In the genomic region with DNA sequence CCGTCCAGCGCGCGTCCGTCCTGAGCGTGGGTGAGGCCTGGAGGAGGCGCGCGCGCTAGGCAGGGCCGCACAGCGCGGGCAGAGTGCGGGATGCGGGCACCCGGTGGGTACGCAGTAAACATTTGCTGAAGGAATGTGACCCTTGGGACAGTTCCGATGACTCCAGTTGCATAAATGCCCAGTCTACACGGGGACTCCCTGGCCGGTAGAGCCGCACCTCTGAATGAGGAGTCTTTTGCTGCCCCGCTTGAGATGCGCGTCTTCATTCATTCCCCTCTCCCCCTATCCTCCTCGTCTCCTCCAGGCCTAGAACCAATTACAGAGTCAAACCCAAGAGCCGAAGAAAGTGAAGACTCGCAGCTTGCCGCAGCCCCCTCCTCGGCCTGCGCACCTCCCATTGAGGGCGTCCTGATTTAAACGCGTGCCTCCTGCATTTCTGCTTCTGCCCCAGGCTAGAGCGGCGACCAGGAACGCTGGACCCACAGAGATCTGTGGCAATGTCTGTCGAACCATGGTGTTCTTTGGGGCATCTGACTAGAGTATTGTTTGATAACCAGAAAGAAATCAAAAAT, we compare ENCODE assay signal across 8 cellular contexts. TPM values are rescaled to one million over a fixed set of nuclear protein-coding genes. Genes with fewer than 3 reads are reported as not detected.
DNase-seq lines count a peak whose midpoint lies in the region; ATAC-seq and TF ChIP-seq lines count a peak whose summit lies in the region.

No MANE protein-coding gene starts in this region.

- no peaks in the 10 kb centered on the region for H3K36me3 ChIP-seq in kidney epithelial cell (ENCODE audit: control insufficient read depth, insufficient read depth, low read length)

- peak overlapping the region; percentile 64 for H3K27ac ChIP-seq in substantia nigra (ENCODE audit: low read depth, low read length, poor library complexity, severe bottlenecking)

- ATAC-seq in activated T-cell treated with anti-CD3 and anti-CD28 coated beads, Interleukin-2, amount 50 U/mL, for 72 hours (replicated peaks in 1 of 2) = peak; percentile 17 to 23
- ATAC-seq in HG03135 (IDR thresholded peaks at IDR 0.05; ENCODE audit: unreplicated experiment) = peak; percentile 13

- H3K4me3 Mint-ChIP-seq in activated T-cell treated with anti-CD3 and anti-CD28 coated beads, Interleukin-2, amount 50 U/mL, for 72 hours = peak overlapping the region; percentile 91 to 98

- peaks cover 5 to 8% of the 10 kb centered on the region in 2 donors for H3K36me3 Mint-ChIP-seq in activated T-cell treated with anti-CD3 and anti-CD28 coated beads, Interleukin-2, amount 50 U/mL, for 72 hours (ENCODE audit: insufficient read depth in 2 of 2)

- in situ Hi-C loops in astrocyte of the cerebellum (cut with HindIII; ENCODE audit: low sequenced_read_pairs) = no loop called here

- no peaks in the 10 kb centered on the region for H3K9me3 Mint-ChIP-seq in activated T-cell treated with anti-CD3 and anti-CD28 coated beads, Interleukin-2, amount 50 U/mL, for 72 hours

- peak overlapping the region; percentile 77 for H3K4me3 ChIP-seq in astrocyte of the cerebellum (ENCODE audit: low read depth, low read length)
- peak overlapping the region; percentile 83 for H3K4me3 ChIP-seq in kidney epithelial cell (ENCODE audit: low read depth, low read length)

- TF ChIP-seq CTCF in astrocyte of the cerebellum (IDR thresholded peaks at IDR 0.05; ENCODE audit: low read depth, low read length, missing control alignments) = peak; percentile 5
- TF ChIP-seq CTCF in kidney epithelial cell (IDR thresholded peaks at IDR 0.05; ENCODE audit: insufficient read depth, low read length, poor library complexity, severe bottlenecking) = no peak

- no peak for DNase-seq in activated T-cell treated with anti-CD3 and anti-CD28 coated beads, Interleukin-2, amount 50 U/mL, for 72 hours
- no peak for DNase-seq in activated T-cell treated with anti-CD3 and anti-CD28 coated beads, Interleukin-2, amount 50 U/mL, for 48 hours
- DNase-seq in astrocyte of the cerebellum (ENCODE audit: low read depth) = no peak
- DNase-seq in kidney epithelial cell (ENCODE audit: low read depth) = no peak
- DNase-seq in substantia nigra (lab: John Stamatoyannopoulos, UW) = no peak
- DNase-seq in NCI-H2029 (lab: John Stamatoyannopoulos, UW) = no peak
- no peak for DNase-seq in activated CD4-positive, CD25-positive, alpha-beta regulatory T cell treated with anti-CD3 and anti-CD28 coated beads, Interleukin-2, amount 50 U/mL, for 72 hours

- no peaks in the 10 kb centered on the region for H3K27me3 Mint-ChIP-seq in activated T-cell treated with anti-CD3 and anti-CD28 coated beads, Interleukin-2, amount 50 U/mL, for 72 hours (ENCODE audit: low read depth)

- peaks cover 6% of the 10 kb centered on the region for H3K27me3 ChIP-seq in kidney epithelial cell (ENCODE audit: control insufficient read depth, insufficient read depth, low read length)

- H3K27ac Mint-ChIP-seq in activated T-cell treated with anti-CD3 and anti-CD28 coated beads, Interleukin-2, amount 50 U/mL, for 72 hours = peak overlapping the region; percentile 69

- peaks cover 34% of the 10 kb centered on the region for H3K4me1 Mint-ChIP-seq in activated T-cell treated with anti-CD3 and anti-CD28 coated beads, Interleukin-2, amount 50 U/mL, for 72 hours (ENCODE audit: low read depth)

RNA-seq across cellular contexts. Expression of a gene that starts 0.7 kb away (rescaled TPM):
- total RNA-seq in activated T-cell treated with anti-CD3 and anti-CD28 coated beads, Interleukin-2, amount 50 U/mL, for 72 hours = 100 to 1,000 TPM in 1 of 2 donors, 10 to 100 TPM in 1; 95.6 to 110 TPM
- total RNA-seq in kidney epithelial cell = 59.1 and 81.1 TPM in 2 replicates

RNA-seq across cellular contexts. Expression of a gene that starts 5.2 kb away (rescaled TPM):
- 10 to 100 TPM; 85.3 to 88.0 TPM for total RNA-seq in activated T-cell treated with anti-CD3 and anti-CD28 coated beads, Interleukin-2, amount 50 U/mL, for 72 hours
- total RNA-seq in kidney epithelial cell = 2.1 and 5.8 TPM in 2 replicates

RNA-seq across cellular contexts. Expression of a gene that starts 17.2 kb away (rescaled TPM):
- under 1 TPM; 0.60 to 0.62 TPM for total RNA-seq in activated T-cell treated with anti-CD3 and anti-CD28 coated beads, Interleukin-2, amount 50 U/mL, for 72 hours
- 0.84 and 1.0 TPM in 2 replicates for total RNA-seq in kidney epithelial cell

RNA-seq across cellular contexts. Expression of a gene that starts 20.7 kb away (rescaled TPM):
- total RNA-seq in activated T-cell treated with anti-CD3 and anti-CD28 coated beads, Interleukin-2, amount 50 U/mL, for 72 hours = 1 to 10 TPM; 1.7 TPM
- total RNA-seq in kidney epithelial cell = 0.71 TPM in 1 of 2 replicates, not detected in the other

RNA-seq across cellular contexts. Expression of a gene that starts 37.7 kb away (rescaled TPM):
- total RNA-seq in activated T-cell treated with anti-CD3 and anti-CD28 coated beads, Interleukin-2, amount 50 U/mL, for 72 hours = 10 to 100 TPM; 45.5 to 49.1 TPM
- total RNA-seq in kidney epithelial cell = 16.3 and 20.1 TPM in 2 replicates

Comparison
In these comparisons a context has a peak if more than half of its experiments do, and no peak if none do; other contexts are left out.
1. RNA of a gene that starts 5.2 kb away (total RNA-seq): 85.3 to 88.0 TPM in activated T-cell treated with anti-CD3 and anti-CD28 coated beads, Interleukin-2, amount 50 U/mL, for 72 hours; 2.1 to 5.8 TPM in kidney epithelial cell; every median in the first group is over 10 times any median in the second.